ENCODE assay signal across 8 cellular contexts in genomic region chr1:92715476-92715951, GRCh38.
DNase-seq lines count a peak whose midpoint lies in the region; ATAC-seq, FAIRE-seq and TF ChIP-seq lines count a peak whose summit lies in the region.
"Not testable (repeated sequence)": the region's sequence is repeated elsewhere in the genome, so short reads cannot be mapped to it uniquely, and the experiment has no call there.

No MANE protein-coding gene starts in this region.

- 55% methylated on average over 6 of the region's 16 CpGs for WGBS in right lobe of liver (ENCODE audit: insufficient coverage, low coverage, low lambda C conversion rate, missing lambda C conversion rate)
- 80 to 94% (median 89%) methylated on average over 14 to 16 of the region's 16 CpGs for WGBS in stomach, 5 donors

- not testable (repeated sequence) for FAIRE-seq in astrocyte (lab: Jason Lieb, UNC)

- H3K9ac ChIP-seq in astrocyte (ENCODE audit: low read length): not testable (repeated sequence)

- POLR2A ChIA-PET in HEK293 (lab: Yijun Ruan, JAX): interaction anchor here (1.1 kb wide), 1 partner anchor 11 kb away, joined by 3 read pairs; no protein-coding TSS in a partner anchor

- not testable (repeated sequence) for H3K9me3 ChIP-seq in HEK293 (ENCODE audit: control insufficient read depth, insufficient read depth, low read depth, low read length); astrocyte (ENCODE audit: insufficient read depth, low read depth, low read length); right lobe of liver; stomach

- TF ChIP-seq CTCF in Calu3 (IDR thresholded peaks at IDR 0.05; ENCODE audit: unreplicated experiment); HEK293 (tag by site-specific recombination; IDR thresholded peaks at IDR 0.05); astrocyte (IDR thresholded peaks at IDR 0.05; ENCODE audit: insufficient read depth, low read depth, low read length); right lobe of liver (IDR thresholded peaks at IDR 0.05); stomach (IDR thresholded peaks at IDR 0.05): not testable (repeated sequence)

- DNase-seq in Calu3: peak; percentile 80
- DNase-seq in NCI-H146 treated with DMSO at 0.1 percent for 48 hours (lab: John Stamatoyannopoulos, UW; ENCODE audit: unreplicated experiment): peak; percentile 56
- peak; percentile 51 for DNase-seq in NCI-H774 (lab: John Stamatoyannopoulos, UW)
- not testable (repeated sequence) for DNase-seq in astrocyte (ENCODE audit: low read depth)
- DNase-seq in left lobe of liver (ENCODE audit: low spot score): peak; percentile 82
- DNase-seq in right lobe of liver: peak; percentile 72 to 88 (median 86)
- peak; percentile 26 for DNase-seq in stomach

- not testable (repeated sequence) for H3K27ac ChIP-seq in HEK293 (ENCODE audit: extremely low read depth, low read depth, low read length); astrocyte (ENCODE audit: low read depth, low read length); stomach
- H3K27ac ChIP-seq in right lobe of liver: peak overlapping the region in 2 of 3 donors; percentile 37 to 66

- not testable (repeated sequence) for H3K9me3 Mint-ChIP-seq in Calu3 (ENCODE audit: low read depth, unreplicated experiment); astrocyte (ENCODE audit: unreplicated experiment)

- TF ChIP-seq EP300 in stomach (IDR thresholded peaks at IDR 0.05): not testable (repeated sequence)

- peak overlapping the region; percentile 76 for H3K4me3 Mint-ChIP-seq in Calu3 (ENCODE audit: low read depth, unreplicated experiment)
- not testable (repeated sequence) for H3K4me3 Mint-ChIP-seq in astrocyte (ENCODE audit: unreplicated experiment)

- not testable (repeated sequence) for H3K36me3 Mint-ChIP-seq in Calu3 (ENCODE audit: insufficient read depth, unreplicated experiment); astrocyte (ENCODE audit: low read depth, unreplicated experiment)

- peak overlapping the region; percentile 94 for H3K27ac Mint-ChIP-seq in Calu3 (ENCODE audit: unreplicated experiment)
- peak overlapping the region; percentile 38 for H3K27ac Mint-ChIP-seq in astrocyte (ENCODE audit: unreplicated experiment)

- H3K4me2 ChIP-seq in astrocyte (ENCODE audit: low read length): not testable (repeated sequence)

- not testable (repeated sequence) for H3K27me3 ChIP-seq in astrocyte (ENCODE audit: insufficient read depth, low read length); right lobe of liver; stomach

- peak; percentile 74 for ATAC-seq in left lobe of liver
- peak; percentile 72 to 85 (median 75) for ATAC-seq in right lobe of liver

- intact Hi-C loops in Calu3 (cut with micrococcal nuclease; ENCODE audit: unreplicated experiment); right lobe of liver (cut with DNase I); stomach (cut with DNase I; ENCODE audit: low total_unique reads): not testable (repeated sequence)

- TF ChIP-seq POLR2A in right lobe of liver (IDR thresholded peaks at IDR 0.05): peak; percentile 74
- not testable (repeated sequence) for TF ChIP-seq POLR2A in stomach (IDR thresholded peaks at IDR 0.05)

- BruUV-seq in Calu3 (replicated peaks; lab: Mats Ljungman, UMichigan): not testable (repeated sequence)

- not testable (repeated sequence) for H2AFZ ChIP-seq in astrocyte (ENCODE audit: low read depth, low read length)

- H3K4me3 ChIP-seq in HEK293 (ENCODE audit: low read depth, low read length); astrocyte (ENCODE audit: insufficient read depth, low read depth, low read length); stomach: not testable (repeated sequence)
- peak overlapping the region; percentile 9 to 39 (median 22) for H3K4me3 ChIP-seq in right lobe of liver

- H3K4me1 ChIP-seq in HEK293 (ENCODE audit: control insufficient read depth, insufficient read depth, low read length); astrocyte (ENCODE audit: insufficient read depth, low read length); stomach: not testable (repeated sequence)
- H3K4me1 ChIP-seq in right lobe of liver: peaks cover 0 to 14% (median 5%) of the 10 kb centered on the region in 4 donors

- H3K27me3 Mint-ChIP-seq in Calu3 (ENCODE audit: unreplicated experiment); astrocyte (ENCODE audit: low read depth, unreplicated experiment): not testable (repeated sequence)

- H3K79me2 ChIP-seq in astrocyte (ENCODE audit: insufficient read depth, low read length): not testable (repeated sequence)

- H3K4me1 Mint-ChIP-seq in Calu3 (ENCODE audit: low read depth, unreplicated experiment) (peaks cover 42% of the 10 kb centered on the region), astrocyte (ENCODE audit: low read depth, unreplicated experiment) (peaks cover 12% of the 10 kb centered on the region)

- CTCF ChIA-PET in Calu3 (lab: Charles Lee): interaction anchor here (0.6 to 1.4 kb wide), 5 partner anchors 20 to 220 kb away, joined by 3 to 5 read pairs (median 3); no protein-coding TSS in a partner anchor
- CTCF ChIA-PET in HEK293 (lab: Yijun Ruan, JAX): not testable (repeated sequence)

- H4K20me1 ChIP-seq in astrocyte (ENCODE audit: insufficient read depth, low read length): peaks cover 13% of the 10 kb centered on the region

- H3K36me3 ChIP-seq in HEK293 (ENCODE audit: control insufficient read depth in 2 of 2, insufficient read depth in 1 of 2, low read length in 2 of 2); astrocyte (ENCODE audit: insufficient read depth, low read length); right lobe of liver; stomach: not testable (repeated sequence)

TF ChIP-seq in HEK293, 187 proteins besides CTCF, POLR2A, EP300 and RAD21:
- TF ChIP-seq ZFP69B (tag by site-specific recombination; IDR thresholded peaks at IDR 0.05): peak; percentile 41; the same call in 1 of the 2 replicates
